13 cellular contexts compared by ENCODE assay signal in genomic region chr10:682931-683447, GRCh38. TPM values are rescaled to one million over a fixed set of nuclear protein-coding genes. Genes with fewer than 3 reads are reported as not detected.
DNase-seq lines count a peak whose midpoint lies in the region; ATAC-seq and TF ChIP-seq lines count a peak whose summit lies in the region.
"Had no signal": no experiment of that assay in that cellular context is flagged by ENCODE, and none has a peak within 500 bp of the region (broad histone marks: within the 10 kb centered on the region; RNA-seq: fewer than 3 reads in every experiment).

No MANE protein-coding gene starts in this region.

- H3K4ac ChIP-seq in trophoblast cell (ENCODE audit: low read depth, low read length), result peak overlapping the region; percentile 44

- H4K91ac ChIP-seq in trophoblast cell (ENCODE audit: low read depth, low read length), result no peak overlapping the region

- H3K23ac ChIP-seq in trophoblast cell (ENCODE audit: low read length), result no peak overlapping the region

- H2BK12ac ChIP-seq in trophoblast cell (ENCODE audit: low read length), result no peak overlapping the region

- no peak overlapping the region for H3K14ac ChIP-seq in trophoblast cell (ENCODE audit: low read length)

- intact Hi-C loops in A673 (cut with micrococcal nuclease; ENCODE audit: unreplicated experiment) (loop anchor here (10.0 kb wide), 1 partner anchor 168 kb away; no protein-coding TSS in a partner anchor), esophagus muscularis mucosa (cut with DNase I) (loop anchor here (10.0 kb wide), 1 partner anchor 58 kb away; no protein-coding TSS in a partner anchor)

- no peak for TF ChIP-seq EP300 in esophagus muscularis mucosa (IDR thresholded peaks at IDR 0.05)

- no peak overlapping the region for H4K8ac ChIP-seq in trophoblast cell (ENCODE audit: low read depth, low read length)

- no TSS peak for BruUV-seq in A673 (replicated peaks; lab: Mats Ljungman, UMichigan)

- no peak overlapping the region for H2AK5ac ChIP-seq in trophoblast cell (ENCODE audit: low read length)

- no peak overlapping the region for H2BK5ac ChIP-seq in trophoblast cell (ENCODE audit: low read depth, low read length, poor library complexity)

- ATAC-seq in GM21717 (IDR thresholded peaks at IDR 0.05; ENCODE audit: unreplicated experiment) (no peak), GM18870 (IDR thresholded peaks at IDR 0.05; ENCODE audit: unreplicated experiment) (no peak)

- H2AFZ ChIP-seq in trophoblast cell (ENCODE audit: insufficient read depth, low read length, poor library complexity), result no peak overlapping the region

- POLR2A ChIA-PET in A673 (lab: Charles Lee; ENCODE audit: low non-redundant PET), result no interaction called here

- H4K12ac ChIP-seq in trophoblast cell (ENCODE audit: low read depth, low read length), result no peak overlapping the region

- 74% methylated on average over 14 of the region's 14 CpGs for WGBS in esophagus muscularis mucosa
- no CpG with 5 or more reads among the region's 14 CpGs for WGBS in trophoblast cell (ENCODE audit: extremely low coverage, insufficient coverage, insufficient read length)

- H3K36me3 ChIP-seq in A673 (ENCODE audit: insufficient read depth, low read length, poor library complexity, severe bottlenecking) (no peaks in the 10 kb centered on the region), esophagus muscularis mucosa (no peaks in the 10 kb centered on the region), trophoblast cell (ENCODE audit: control insufficient read depth in 1 of 2, insufficient read depth in 2 of 2, low read length in 2 of 2) (no peaks in the 10 kb centered on the region)

- no peaks in the 10 kb centered on the region for H3K79me1 ChIP-seq in trophoblast cell (ENCODE audit: low read length)

- peak; percentile 41 for DNase-seq in A673 (ENCODE audit: low spot score)
- peak; percentile 51 for DNase-seq in NCI-H2227 treated with DMSO at 0.1 percent for 48 hours (lab: John Stamatoyannopoulos, UW)
- no peak for DNase-seq in esophagus muscularis mucosa (ENCODE audit: extremely low spot score)
- no peak for DNase-seq in trophoblast cell
- DNase-seq in SIG-M5 (lab: John Stamatoyannopoulos, UW), result no peak
- DNase-seq in hepatic stellate cell (ENCODE audit: low spot score), result no peak
- DNase-seq: activated CD4-positive, alpha-beta T cell treated with anti-CD3 and anti-CD28 coated beads, Interleukin-2, amount 10 ng/mL, durations not matched to agents 24 days and 14 days; activated gamma-delta T cell treated with Interleukin-2 at 50 U/mL for 16 hours; cortex of kidney; KG1; OCI-M1 had no signal

- H3K27me3 ChIP-seq in A673 (replicated peaks; ENCODE audit: insufficient read depth, low read depth, low read length, poor library complexity), result no peaks in the 10 kb centered on the region
- no peaks in the 10 kb centered on the region for H3K27me3 ChIP-seq in esophagus muscularis mucosa
- H3K27me3 ChIP-seq in trophoblast cell (ENCODE audit: insufficient read depth, low read length), result no peaks in the 10 kb centered on the region

- CTCF ChIA-PET in A673 (lab: Charles Lee), result no interaction called here

- peak overlapping the region; percentile 40 for H3K27ac ChIP-seq in A673 (ENCODE audit: low read depth, low read length, poor library complexity, severe bottlenecking)
- peak overlapping the region; percentile 76 to 95 (median 84) for H3K27ac ChIP-seq in esophagus muscularis mucosa (replicated peaks in 1 of 4)
- H3K27ac ChIP-seq in trophoblast cell (ENCODE audit: low read depth, low read length), result no peak overlapping the region

- H3K4me3 ChIP-seq in A673 (ENCODE audit: low read depth, low read length, poor library complexity, severe bottlenecking), result peak overlapping the region; percentile 43
- peak overlapping the region; percentile 31 to 51 (median 39) for H3K4me3 ChIP-seq in esophagus muscularis mucosa
- H3K4me3 ChIP-seq in trophoblast cell (ENCODE audit: low read depth, low read length), result no peak overlapping the region

- H3K18ac ChIP-seq in trophoblast cell (ENCODE audit: low read length), result peak overlapping the region; percentile 28

- no peak overlapping the region for H2BK120ac ChIP-seq in trophoblast cell (ENCODE audit: insufficient read depth, low read length, poor library complexity)

- no peak overlapping the region for H3K9ac ChIP-seq in trophoblast cell (ENCODE audit: low read length)

- peak overlapping the region; percentile 5 for H3K4me2 ChIP-seq in trophoblast cell (ENCODE audit: low read length)

- TF ChIP-seq CTCF in A673 (conservative IDR thresholded peaks at IDR 0.05; ENCODE audit: low read depth, low read length) (no peak), esophagus muscularis mucosa (IDR thresholded peaks at IDR 0.05) (no peak)

- no peaks in the 10 kb centered on the region for H3K9me3 ChIP-seq in A673 (ENCODE audit: low read depth, low read length, poor library complexity, severe bottlenecking)
- no peaks in the 10 kb centered on the region for H3K9me3 ChIP-seq in esophagus muscularis mucosa
- peaks cover 9% of the 10 kb centered on the region for H3K9me3 ChIP-seq in trophoblast cell (ENCODE audit: insufficient read depth, low read depth, low read length)

- H3K79me2 ChIP-seq in trophoblast cell (ENCODE audit: control insufficient read depth, insufficient read depth, low read length, poor library complexity), result no peaks in the 10 kb centered on the region

- peaks cover 12% of the 10 kb centered on the region for H3K4me1 ChIP-seq in A673 (ENCODE audit: insufficient read depth, low read length, poor library complexity, severe bottlenecking)
- H3K4me1 ChIP-seq in esophagus muscularis mucosa, result peaks cover 50 to 83% (median 78%) of the 10 kb centered on the region in 4 donors
- H3K4me1 ChIP-seq in trophoblast cell (ENCODE audit: control insufficient read depth in 1 of 2, insufficient read depth in 2 of 2, low read length in 2 of 2), result peaks cover 7 to 9% of the 10 kb centered on the region in 2 experiments

- no peak for TF ChIP-seq POLR2A in esophagus muscularis mucosa (IDR thresholded peaks at IDR 0.05; ENCODE audit: low read depth)

RNA-seq across cellular contexts. Expression of gene DIP2C, which starts 6.5 kb away (rescaled TPM):
- 13.2 and 16.5 TPM in 2 replicates for total RNA-seq in A673 (2021)
- 10 to 100 TPM; 38.6 to 66.4 (median 55.7) TPM for total RNA-seq in esophagus muscularis mucosa
- 6.9 and 7.0 TPM in 2 replicates for polyA plus RNA-seq in trophoblast cell (2013)

Comparison
In these comparisons a context has a peak if more than half of its experiments do, and no peak if none do; other contexts are left out.
1. DNase-seq: peak in A673 (single experiment) and NCI-H2227 treated with DMSO at 0.1 percent for 48 hours (single experiment); none in esophagus muscularis mucosa (single experiment), trophoblast cell (0 of 2), SIG-M5 (single experiment) and hepatic stellate cell (single experiment).